ENCODE assay signal across 12 cellular contexts in the genomic region with DNA sequence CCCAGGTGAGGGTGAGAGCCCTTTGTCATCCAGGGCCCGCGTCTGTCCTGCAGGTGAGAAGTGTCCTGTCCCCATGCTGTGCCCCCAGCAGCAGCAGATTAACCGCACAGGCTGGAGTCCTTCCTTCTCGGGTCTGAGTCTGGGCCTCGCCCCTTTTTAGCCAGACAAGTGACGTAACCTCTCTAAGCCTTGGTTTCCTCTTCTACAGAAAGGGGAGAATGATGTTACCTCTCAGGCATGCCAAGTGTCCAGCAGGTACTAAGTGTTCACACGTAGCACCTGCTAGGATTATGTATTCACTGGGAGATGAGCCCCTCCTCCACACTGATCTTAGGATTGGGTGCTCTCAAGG. TPM values are rescaled to one million over a fixed set of nuclear protein-coding genes. Genes with fewer than 3 reads are reported as not detected.
A peak's percentile ranks its signal among the peaks of the same experiment; 100 is the strongest.
DNase-seq lines count a peak whose midpoint lies in the region; ATAC-seq and TF ChIP-seq lines count a peak whose summit lies in the region.
"Had no signal": no experiment of that assay in that cellular context is flagged by ENCODE, and none has a peak within 500 bp of the region (broad histone marks: within the 10 kb centered on the region; RNA-seq: fewer than 3 reads in every experiment).

No MANE protein-coding gene starts in this region.

- H3K9me3 ChIP-seq in SJCRH30 (replicated peaks) (no peaks in the 10 kb centered on the region), subcutaneous abdominal adipose tissue (ENCODE audit: control insufficient read depth in 5 of 5, low read length in 5 of 5) (no peaks in the 10 kb centered on the region), GM23248 (ENCODE audit: low read depth) (no peaks in the 10 kb centered on the region), thyroid gland (no peaks in the 10 kb centered on the region)

- H2AFZ ChIP-seq in GM23248, result no peak overlapping the region

- intact Hi-C loops in thyroid gland (cut with DNase I), result no loop called here

- peaks cover 8% of the 10 kb centered on the region; the same call in 1 of the 2 replicates for H3K4me1 ChIP-seq in SJCRH30
- H3K4me1 ChIP-seq in subcutaneous abdominal adipose tissue (ENCODE audit: control insufficient read depth in 5 of 5, insufficient read depth in 5 of 5, low read length in 5 of 5), result peaks cover 0 to 73% (median 11%) of the 10 kb centered on the region in 5 donors
- no peaks in the 10 kb centered on the region for H3K4me1 ChIP-seq in GM23248 (ENCODE audit: insufficient read depth)
- no peaks in the 10 kb centered on the region for H3K4me1 ChIP-seq in thyroid gland

- H3K4me3 ChIP-seq in SJCRH30, result no peak overlapping the region
- no peak overlapping the region for H3K4me3 ChIP-seq in subcutaneous abdominal adipose tissue (ENCODE audit: low read depth in 1 of 5, low read length in 5 of 5)
- no peak overlapping the region for H3K4me3 ChIP-seq in GM23248
- no peak overlapping the region for H3K4me3 ChIP-seq in thyroid gland (replicated peaks in 1 of 3)
- no peak overlapping the region for H3K4me3 ChIP-seq in coronary artery

- H3K27ac ChIP-seq in SJCRH30 (peak overlapping the region; percentile 22), subcutaneous abdominal adipose tissue (ENCODE audit: low read depth, low read length) (peak overlapping the region; percentile 6), GM23248 (no peak overlapping the region), thyroid gland (no peak overlapping the region), coronary artery (peak overlapping the region in 1 of 2 donors; percentile 89)

- whole genome bisulfite sequencing in GM23248 (ENCODE audit: low coverage in 1 of 2, low lambda C conversion rate in 2 of 2, missing lambda C conversion rate in 2 of 2), 2 experiments, result 93 to 98% methylated on average over 7 of the region's 7 CpGs
- WGBS in thyroid gland, 2 donors, result 71 to 89% methylated on average over 5 to 7 of the region's 7 CpGs

- H3K27me3 ChIP-seq in SJCRH30 (no peaks in the 10 kb centered on the region), subcutaneous abdominal adipose tissue (ENCODE audit: control insufficient read depth in 5 of 5, insufficient read depth in 4 of 5, low read length in 5 of 5) (no peaks in the 10 kb centered on the region), GM23248 (replicated peaks; ENCODE audit: insufficient read depth) (no peaks in the 10 kb centered on the region), thyroid gland (no peaks in the 10 kb centered on the region)

- H4K20me1 ChIP-seq in GM23248 (ENCODE audit: insufficient read depth), result no peaks in the 10 kb centered on the region

- H3F3A ChIP-seq in GM23248 (ENCODE audit: insufficient read depth), result no peaks in the 10 kb centered on the region

- no peak for ATAC-seq in GM18502 (IDR thresholded peaks at IDR 0.05; ENCODE audit: poor library complexity, unreplicated experiment)
- ATAC-seq: left lobe of liver had no signal

- H3K4me2 ChIP-seq in GM23248 (ENCODE audit: unreplicated experiment), result no peak overlapping the region

- peaks cover 16% of the 10 kb centered on the region for H3K36me3 ChIP-seq in SJCRH30
- H3K36me3 ChIP-seq in subcutaneous abdominal adipose tissue (ENCODE audit: control insufficient read depth in 5 of 5, insufficient read depth in 5 of 5, low read length in 5 of 5), result peaks cover 0 to 8% (median 0%) of the 10 kb centered on the region in 5 donors
- no peaks in the 10 kb centered on the region for H3K36me3 ChIP-seq in GM23248 (ENCODE audit: low read depth)
- H3K36me3 ChIP-seq in thyroid gland, result no peaks in the 10 kb centered on the region

- TF ChIP-seq POLR2A in thyroid gland (IDR thresholded peaks at IDR 0.05), result no peak

- H3K79me2 ChIP-seq in GM23248 (ENCODE audit: insufficient read depth), result no peaks in the 10 kb centered on the region

- DNase-seq in NCI-H2029 treated with DMSO at 0.1 percent for 48 hours (lab: John Stamatoyannopoulos, UW), result peak; percentile 94
- no peak for DNase-seq in SJCRH30
- peak; percentile 66 for DNase-seq in iris pigment epithelial cell (ENCODE audit: low read depth)
- DNase-seq in GM23248, result no peak
- DNase-seq in thyroid gland, result no peak
- DNase-seq in coronary artery (ENCODE audit: low spot score), result no peak
- DNase-seq: activated gamma-delta T cell, caudate nucleus, NCI-H774 had no signal

- TF ChIP-seq CTCF in thyroid gland (IDR thresholded peaks at IDR 0.05) (no peak), coronary artery (IDR thresholded peaks at IDR 0.05) (no peak)

- in situ Hi-C loops in GM23248 (cut with MboI), result no loop called here

- H3K9ac ChIP-seq in subcutaneous abdominal adipose tissue (ENCODE audit: low read length in 5 of 5), result no peak overlapping the region
- no peak overlapping the region for H3K9ac ChIP-seq in GM23248

- H3K9me2 ChIP-seq in GM23248 (ENCODE audit: insufficient read depth), result no peaks in the 10 kb centered on the region

RNA-seq across cellular contexts. Expression of a gene that starts 6.9 kb away (rescaled TPM):
- total RNA-seq in SJCRH30 (2014; rRNA removed; shearing (Covaris generic)), result 17.8 and 18.8 TPM in 2 replicates
- total RNA-seq in GM23248 (2014; rRNA removed; shearing (Covaris generic)), result 0.38 and 1.8 TPM in 2 replicates
- 0.13 and 0.16 TPM in 2 replicates for polyA plus RNA-seq in GM23248 (2016; fragmentation: Nextera tagmentation; extraction: Ambion mirVana)
- total RNA-seq in thyroid gland, result 10 to 100 TPM in 2 of 4 donors, 1 to 10 TPM in 2; 8.2 to 29.9 (median 10.9) TPM

Comparison
In these comparisons a context has a peak if more than half of its experiments do, and no peak if none do; other contexts are left out.
1. DNase-seq: peak in NCI-H2029 treated with DMSO at 0.1 percent for 48 hours (single experiment) and iris pigment epithelial cell (single experiment); none in SJCRH30 (0 of 2), GM23248 (single experiment), thyroid gland (0 of 2) and coronary artery (single experiment).
2. H3K27ac ChIP-seq: peak in SJCRH30 (single experiment) and subcutaneous abdominal adipose tissue (single experiment); none in GM23248 (single experiment) and thyroid gland (0 of 3).